1 cellular context compared by ENCODE assay signal in genomic region chr10:117137911-117138642, GRCh38.
TF ChIP-seq lines count a peak whose summit lies in the region.

Gene VAX1, minus strand, starts transcription at chr10:117138270. Its CDS starts 214 bp downstream, at chr10:117138056.

TF ChIP-seq in H1, 55 proteins besides CTCF, POLR2A, EP300 and RAD21 (continued from another document):
- 0 out of 2 replicates have a peak, but pooled peaks have one; percentile 20 for TF ChIP-seq CREB1 (IDR thresholded peaks at IDR 0.05)
- TF ChIP-seq HDAC2 (IDR thresholded peaks at IDR 0.05; ENCODE audit: borderline replicate concordance in 1 of 2, low read depth in 2 of 2, low read length in 2 of 2) = no peak
- no peak for TF ChIP-seq SRF (IDR thresholded peaks at IDR 0.05; ENCODE audit: low read depth, low read length)
- TF ChIP-seq RFX5 (IDR thresholded peaks at IDR 0.05; ENCODE audit: borderline replicate concordance, low read depth, low read length) = no peak
- no peak for TF ChIP-seq CHD1 (IDR thresholded peaks at IDR 0.05; ENCODE audit: low read depth, low read length)
- TF ChIP-seq TAF7 (optimal IDR thresholded peaks at IDR 0.05; ENCODE audit: borderline replicate concordance, low read depth, low read length) = no peak
- 0 out of 2 replicates have a peak, but pooled peaks have one; percentile 0 for TF ChIP-seq MAX (IDR thresholded peaks at IDR 0.05)
- TF ChIP-seq EZH2 (IDR thresholded peaks at IDR 0.05; ENCODE audit: low read depth, low read length, severe bottlenecking) = peak; percentile 90
- no peak for TF ChIP-seq SAP30 (IDR thresholded peaks at IDR 0.05; ENCODE audit: insufficient read depth, insufficient replicate concordance, low read length)
- TF ChIP-seq SIN3A (conservative IDR thresholded peaks at IDR 0.05 in 1 of 2, IDR thresholded peaks at IDR 0.05 in 1 of 2; ENCODE audit: low read depth in 1 of 2, low read length in 2 of 2) = no peak
- TF ChIP-seq KDM4A (IDR thresholded peaks at IDR 0.05; ENCODE audit: low read depth, low read length, severe bottlenecking) = peak; percentile 2
- TF ChIP-seq E2F6 (IDR thresholded peaks at IDR 0.05) = peak; percentile 60
- peak; percentile 94 for TF ChIP-seq RNF2 (IDR thresholded peaks at IDR 0.05; ENCODE audit: borderline replicate concordance, low read depth, low read length, missing control alignments, poor library complexity, severe bottlenecking)
- no peak for TF ChIP-seq SP1 (IDR thresholded peaks at IDR 0.05; ENCODE audit: low read depth, low read length)
- TF ChIP-seq SUZ12 (IDR thresholded peaks at IDR 0.05; ENCODE audit: low read length) = peak; percentile 78
- peak; percentile 96; the same call in 1 of the 2 replicates for TF ChIP-seq CBX8 (IDR thresholded peaks at IDR 0.05; ENCODE audit: borderline replicate concordance, low read depth, low read length)
- TF ChIP-seq USF2 (IDR thresholded peaks at IDR 0.05; ENCODE audit: low read length) = no peak
